ENCODE assay signal across 20 cellular contexts in genomic region chr6:34059914-34060313, GRCh38.
DNase-seq lines count a peak whose midpoint lies in the region; ATAC-seq and TF ChIP-seq lines count a peak whose summit lies in the region.
"Had no signal": no experiment of that assay in that cellular context is flagged by ENCODE, and none has a peak within 500 bp of the region (broad histone marks: within the 10 kb centered on the region; RNA-seq: fewer than 3 reads in every experiment).

No MANE protein-coding gene starts in this region.

- no peak overlapping the region for H3K4me3 Mint-ChIP-seq in activated T-cell treated with anti-CD3 and anti-CD28 coated beads, Interleukin-2, amount 50 U/mL, for 4 hours
- H3K4me3 Mint-ChIP-seq: CD4-positive, CD25-positive, alpha-beta regulatory T cell; CD8-positive, alpha-beta T cell; HFFc6 had no signal

- H3K9me3 Mint-ChIP-seq in activated T-cell treated with anti-CD3 and anti-CD28 coated beads, Interleukin-2, amount 50 U/mL, for 4 hours, result no peaks in the 10 kb centered on the region
- H3K9me3 Mint-ChIP-seq: CD8-positive, alpha-beta T cell; HFFc6 had no signal

- H2AFZ ChIP-seq in osteoblast (ENCODE audit: low read length), result no peak overlapping the region

- TF ChIP-seq CTCF in WERI-Rb-1 (IDR thresholded peaks at IDR 0.05; ENCODE audit: low read depth, low read length), result no peak
- no peak for TF ChIP-seq CTCF in osteoblast (IDR thresholded peaks at IDR 0.05; ENCODE audit: extremely low read depth, low read depth, low read length)

- peaks cover 5% of the 10 kb centered on the region for H3K27me3 Mint-ChIP-seq in activated T-cell treated with anti-CD3 and anti-CD28 coated beads, Interleukin-2, amount 50 U/mL, for 4 hours (ENCODE audit: low read depth)

- peaks cover 11 to 61% (median 57%) of the 10 kb centered on the region in 10 experiments for H3K4me1 ChIP-seq in BLaER1 treated with 17β-estradiol and CSF1 and Interleukin-3, amounts not matched to agents 10 nM and 100 nM
- peaks cover 8% of the 10 kb centered on the region for H3K4me1 ChIP-seq in osteoblast (ENCODE audit: insufficient read depth, low read length)
- H3K4me1 ChIP-seq: A549, Caco-2, HAP-1 had no signal

- no peaks in the 10 kb centered on the region for H3K36me3 ChIP-seq in BLaER1 treated with 17β-estradiol and CSF1 and Interleukin-3, amounts not matched to agents 10 nM and 100 nM
- H3K36me3 ChIP-seq in WERI-Rb-1 (peaks cover 34% of the 10 kb centered on the region), osteoblast (ENCODE audit: insufficient read depth, low read length) (no peaks in the 10 kb centered on the region)
- H3K36me3 ChIP-seq: BE2C, HAP-1 had no signal

- H4K20me1 ChIP-seq in BLaER1 treated with 17β-estradiol and CSF1 and Interleukin-3, amounts not matched to agents 10 nM and 100 nM, result peaks cover 0 to 32% (median 0%) of the 10 kb centered on the region in 11 experiments; a peak in 5 of 22 replicates
- H4K20me1 ChIP-seq in osteoblast (ENCODE audit: insufficient read depth, low read length), result no peaks in the 10 kb centered on the region

- H3K4me2 ChIP-seq in BLaER1 treated with 17β-estradiol and CSF1 and Interleukin-3, amounts not matched to agents 10 nM and 100 nM, result peak overlapping the region in 10 of 11 experiments; percentile 48 to 77 (median 72); a peak in 15 of 22 replicates
- H3K4me2 ChIP-seq in osteoblast (ENCODE audit: insufficient read depth, low read length), result no peak overlapping the region
- H3K4me2 ChIP-seq: A549 had no signal

- H3K27ac ChIP-seq in BLaER1 treated with 17β-estradiol and CSF1 and Interleukin-3, amounts not matched to agents 10 nM and 100 nM, result no peak overlapping the region
- H3K27ac ChIP-seq in WERI-Rb-1 (peak overlapping the region; percentile 57), osteoblast (ENCODE audit: low read depth, low read length) (peak overlapping the region; percentile 2)
- H3K27ac ChIP-seq: A549, C4-2B had no signal

- DNase-seq in WERI-Rb-1 (peak; percentile 53), osteoblast (ENCODE audit: insufficient read length, low spot score, missing footprints) (no peak), NOMO-1 treated with DMSO at 0.1 percent for 48 hours (lab: John Stamatoyannopoulos, UW; ENCODE audit: unreplicated experiment) (no peak)
- DNase-seq in activated T-cell treated with anti-CD3 and anti-CD28 coated beads, Interleukin-2, amount 50 U/mL, for 4 hours, result no peak
- DNase-seq: 8988T; ACHN; AML-193; BE2C; Caco-2; CD4-positive, CD25-positive, alpha-beta regulatory T cell; CD8-positive, alpha-beta T cell; DMS153; DND-41; GOT3; HFFc6 had no signal

- H3K79me2 ChIP-seq in osteoblast (ENCODE audit: insufficient read depth, low read length), result no peaks in the 10 kb centered on the region

- H3K36me3 Mint-ChIP-seq in activated T-cell treated with anti-CD3 and anti-CD28 coated beads, Interleukin-2, amount 50 U/mL, for 4 hours (ENCODE audit: insufficient read depth), result no peaks in the 10 kb centered on the region
- H3K36me3 Mint-ChIP-seq: CD4-positive, CD25-positive, alpha-beta regulatory T cell; CD8-positive, alpha-beta T cell had no signal

- no peaks in the 10 kb centered on the region for H3K27me3 ChIP-seq in BLaER1 treated with 17β-estradiol and CSF1 and Interleukin-3, amounts not matched to agents 10 nM and 100 nM
- H3K27me3 ChIP-seq in WERI-Rb-1 (ENCODE audit: insufficient read depth, low read depth, severe bottlenecking) (no peaks in the 10 kb centered on the region), osteoblast (ENCODE audit: insufficient read depth, low read length) (peaks cover 28% of the 10 kb centered on the region)
- H3K27me3 ChIP-seq: BE2C had no signal

- H3K9ac ChIP-seq in BLaER1 treated with 17β-estradiol and CSF1 and Interleukin-3, amounts not matched to agents 10 nM and 100 nM, result no peak overlapping the region

- ATAC-seq in HG03159 (IDR thresholded peaks at IDR 0.05; ENCODE audit: unreplicated experiment), result no peak
- no peak for ATAC-seq in activated T-cell treated with anti-CD3 and anti-CD28 coated beads, Interleukin-2, amount 50 U/mL, for 4 hours
- ATAC-seq: A549; CD8-positive, alpha-beta T cell had no signal

- no peaks in the 10 kb centered on the region for H3K9me3 ChIP-seq in BLaER1 treated with 17β-estradiol and CSF1 and Interleukin-3, amounts not matched to agents 10 nM and 100 nM (replicated peaks in 1 of 11)
- H3K9me3 ChIP-seq in WERI-Rb-1 (ENCODE audit: severe bottlenecking), result no peaks in the 10 kb centered on the region
- no peaks in the 10 kb centered on the region for H3K9me3 ChIP-seq in osteoblast (ENCODE audit: low read depth, low read length)
- H3K9me3 ChIP-seq: A549, BE2C, Caco-2, HAP-1 had no signal

- no peaks in the 10 kb centered on the region for H3K4me1 Mint-ChIP-seq in activated T-cell treated with anti-CD3 and anti-CD28 coated beads, Interleukin-2, amount 50 U/mL, for 4 hours (ENCODE audit: low read depth)

- H3K4me3 ChIP-seq in BLaER1 treated with 17β-estradiol and CSF1 and Interleukin-3, amounts not matched to agents 10 nM and 100 nM, result no peak overlapping the region
- H3K4me3 ChIP-seq in WERI-Rb-1 (ENCODE audit: low read depth, low read length) (no peak overlapping the region), osteoblast (ENCODE audit: insufficient read depth, low read length) (no peak overlapping the region)
- H3K4me3 ChIP-seq: A549, HAP-1 had no signal

Comparison
In these comparisons a context has a peak if more than half of its experiments do, and no peak if none do; other contexts are left out.
1. H3K27ac ChIP-seq: peak in WERI-Rb-1 (single experiment) and osteoblast (single experiment); none in BLaER1 treated with 17β-estradiol and CSF1 and Interleukin-3, amounts not matched to agents 10 nM and 100 nM (0 of 11).